ENCODE assay signal across 1 cellular context in the genomic region with DNA sequence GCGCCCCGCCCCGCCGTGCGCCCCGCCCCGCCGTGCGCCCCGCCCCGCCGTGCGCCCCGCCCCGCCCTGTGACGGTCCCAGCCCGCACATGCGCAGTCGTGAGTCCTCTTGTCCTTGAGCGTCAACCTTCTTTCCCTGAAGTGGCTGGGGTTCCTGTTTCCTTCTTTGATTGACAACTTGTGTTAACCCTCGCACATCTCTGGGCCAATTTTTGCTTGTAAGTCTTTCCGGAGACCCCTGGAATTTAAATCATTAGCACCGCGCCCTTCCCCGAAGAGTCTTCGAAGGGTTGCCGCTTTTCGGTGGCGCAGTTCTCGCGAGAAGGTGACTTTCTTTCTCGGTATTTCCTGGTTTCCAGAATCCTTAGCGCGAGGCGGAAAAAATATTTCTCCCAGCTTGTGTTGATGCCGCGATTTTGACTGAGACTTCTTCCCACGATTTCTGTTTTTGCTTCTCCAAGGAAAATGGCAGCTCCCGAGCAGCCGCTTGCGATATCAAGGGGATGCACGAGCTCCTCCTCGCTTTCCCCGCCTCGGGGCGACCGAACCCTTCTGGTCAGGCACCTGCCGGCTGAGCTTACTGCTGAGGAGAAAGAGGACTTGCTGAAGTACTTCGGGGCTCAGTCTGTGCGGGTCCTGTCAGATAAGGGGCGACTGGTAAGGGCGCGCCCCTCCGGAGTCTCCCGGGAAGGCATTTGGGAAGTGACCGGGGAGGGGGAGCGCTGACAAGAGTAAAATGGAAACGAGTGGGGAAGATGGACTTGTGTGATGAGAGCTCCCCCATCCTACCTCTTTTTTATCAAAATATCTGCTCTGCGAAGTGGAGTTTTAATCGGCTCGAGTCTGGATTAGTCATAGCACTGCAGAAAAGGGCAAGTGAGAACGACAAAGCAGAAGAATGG.
TF ChIP-seq lines count a peak whose summit lies in the region.

A gene with protein sequence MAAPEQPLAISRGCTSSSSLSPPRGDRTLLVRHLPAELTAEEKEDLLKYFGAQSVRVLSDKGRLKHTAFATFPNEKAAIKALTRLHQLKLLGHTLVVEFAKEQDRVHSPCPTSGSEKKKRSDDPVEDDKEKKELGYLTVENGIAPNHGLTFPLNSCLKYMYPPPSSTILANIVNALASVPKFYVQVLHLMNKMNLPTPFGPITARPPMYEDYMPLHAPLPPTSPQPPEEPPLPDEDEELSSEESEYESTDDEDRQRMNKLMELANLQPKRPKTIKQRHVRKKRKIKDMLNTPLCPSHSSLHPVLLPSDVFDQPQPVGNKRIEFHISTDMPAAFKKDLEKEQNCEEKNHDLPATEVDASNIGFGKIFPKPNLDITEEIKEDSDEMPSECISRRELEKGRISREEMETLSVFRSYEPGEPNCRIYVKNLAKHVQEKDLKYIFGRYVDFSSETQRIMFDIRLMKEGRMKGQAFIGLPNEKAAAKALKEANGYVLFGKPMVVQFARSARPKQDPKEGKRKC (plus strand): TSS at position 93 of the 901 bp plus-strand sequence. CDS start 372 bp downstream, at position 465.

TF ChIP-seq in HepG2, 621 proteins besides CTCF, POLR2A, EP300 and RAD21 (continued from another document and continues in another):
- TF ChIP-seq, protein P1, sequence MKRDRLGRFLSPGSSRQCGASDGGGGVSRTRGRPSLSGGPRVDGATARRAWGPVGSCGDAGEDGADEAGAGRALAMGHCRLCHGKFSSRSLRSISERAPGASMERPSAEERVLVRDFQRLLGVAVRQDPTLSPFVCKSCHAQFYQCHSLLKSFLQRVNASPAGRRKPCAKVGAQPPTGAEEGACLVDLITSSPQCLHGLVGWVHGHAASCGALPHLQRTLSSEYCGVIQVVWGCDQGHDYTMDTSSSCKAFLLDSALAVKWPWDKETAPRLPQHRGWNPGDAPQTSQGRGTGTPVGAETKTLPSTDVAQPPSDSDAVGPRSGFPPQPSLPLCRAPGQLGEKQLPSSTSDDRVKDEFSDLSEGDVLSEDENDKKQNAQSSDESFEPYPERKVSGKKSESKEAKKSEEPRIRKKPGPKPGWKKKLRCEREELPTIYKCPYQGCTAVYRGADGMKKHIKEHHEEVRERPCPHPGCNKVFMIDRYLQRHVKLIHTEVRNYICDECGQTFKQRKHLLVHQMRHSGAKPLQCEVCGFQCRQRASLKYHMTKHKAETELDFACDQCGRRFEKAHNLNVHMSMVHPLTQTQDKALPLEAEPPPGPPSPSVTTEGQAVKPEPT (CRISPR knock-in tag; IDR thresholded peaks at IDR 0.05; ENCODE audit: low read depth), result no peak
- TF ChIP-seq KLF12 (CRISPR knock-in tag; IDR thresholded peaks at IDR 0.05; ENCODE audit: borderline replicate concordance) (peak; percentile 27; the same call in 1 of the 2 replicates), CBX5 (CRISPR knock-in tag; IDR thresholded peaks at IDR 0.05; ENCODE audit: borderline replicate concordance) (peak; percentile 25; the same call in 1 of the 2 replicates), LCORL (IDR thresholded peaks at IDR 0.05) (no peak), LCORL (CRISPR knock-in tag; IDR thresholded peaks at IDR 0.05) (0 out of 2 replicates have a peak, but pooled peaks have one; percentile 20), BCL6 (CRISPR knock-in tag; IDR thresholded peaks at IDR 0.05) (0 out of 2 replicates have a peak, but pooled peaks have one; percentile 16), ZNF225 (CRISPR knock-in tag; IDR thresholded peaks at IDR 0.05) (no peak), ZNF160 (CRISPR knock-in tag; IDR thresholded peaks at IDR 0.05) (no peak), ZSCAN12 (CRISPR knock-in tag; IDR thresholded peaks at IDR 0.05) (no peak; the same call in 1 of the 2 replicates), ZFP36L2 (CRISPR knock-in tag; IDR thresholded peaks at IDR 0.05) (no peak), ZMYM4 (CRISPR knock-in tag; IDR thresholded peaks at IDR 0.05) (peak; percentile 77), TRIM24 (CRISPR knock-in tag; IDR thresholded peaks at IDR 0.05) (no peak), XRCC5 (optimal IDR thresholded peaks at IDR 0.05; ENCODE audit: low read length) (no peak), SMYD3 (CRISPR knock-in tag; IDR thresholded peaks at IDR 0.05) (no peak), ZNF569 (CRISPR knock-in tag; IDR thresholded peaks at IDR 0.05; ENCODE audit: borderline replicate concordance) (no peak), ZNF234 (CRISPR knock-in tag; conservative IDR thresholded peaks at IDR 0.05) (no peak), ZNF747 (CRISPR knock-in tag; IDR thresholded peaks at IDR 0.05; ENCODE audit: borderline replicate concordance) (0 out of 2 replicates have a peak, but pooled peaks have one; percentile 40), HOXA9 (CRISPR knock-in tag; IDR thresholded peaks at IDR 0.05; ENCODE audit: borderline replicate concordance) (no peak), NFRKB (IDR thresholded peaks at IDR 0.05) (no peak), ZNF33A (CRISPR knock-in tag; IDR thresholded peaks at IDR 0.05; ENCODE audit: borderline replicate concordance) (0 out of 2 replicates have a peak, but pooled peaks have one; percentile 64), GTF2F1 (IDR thresholded peaks at IDR 0.05; ENCODE audit: low read length) (no peak), ARNT (IDR thresholded peaks at IDR 0.05) (no peak), POGZ (CRISPR knock-in tag; IDR thresholded peaks at IDR 0.05) (peak; percentile 82), ZNF30 (CRISPR knock-in tag; IDR thresholded peaks at IDR 0.05) (no peak), SCMH1 (CRISPR knock-in tag; IDR thresholded peaks at IDR 0.05; ENCODE audit: borderline replicate concordance) (no peak), ZNF496 (CRISPR knock-in tag; IDR thresholded peaks at IDR 0.05; ENCODE audit: insufficient replicate concordance) (no peak), JUNB (CRISPR knock-in tag; IDR thresholded peaks at IDR 0.05; ENCODE audit: borderline replicate concordance) (no peak), ZNF577 (CRISPR knock-in tag; IDR thresholded peaks at IDR 0.05; ENCODE audit: borderline replicate concordance, low read depth) (no peak), SATB2 (CRISPR knock-in tag; IDR thresholded peaks at IDR 0.05) (no peak), HHEX (CRISPR knock-in tag; IDR thresholded peaks at IDR 0.05) (no peak), ZNF563 (CRISPR knock-in tag; IDR thresholded peaks at IDR 0.05) (no peak), PCBP2 (optimal IDR thresholded peaks at IDR 0.05; ENCODE audit: low read depth, low read length, poor library complexity, severe bottlenecking) (no peak), SP1 (IDR thresholded peaks at IDR 0.05) (no peak), SP1 (CRISPR knock-in tag; IDR thresholded peaks at IDR 0.05) (0 out of 2 replicates have a peak, but pooled peaks have one; percentile 37), REXO4 (CRISPR knock-in tag; IDR thresholded peaks at IDR 0.05; ENCODE audit: borderline replicate concordance) (no peak), ZNF768 (CRISPR knock-in tag; IDR thresholded peaks at IDR 0.05) (no peak), SP4 (CRISPR knock-in tag; IDR thresholded peaks at IDR 0.05) (no peak), GTF3A (CRISPR knock-in tag; conservative IDR thresholded peaks at IDR 0.05) (no peak), ZNF343 (CRISPR knock-in tag; IDR thresholded peaks at IDR 0.05) (no peak)
- TF ChIP-seq, protein P2, sequence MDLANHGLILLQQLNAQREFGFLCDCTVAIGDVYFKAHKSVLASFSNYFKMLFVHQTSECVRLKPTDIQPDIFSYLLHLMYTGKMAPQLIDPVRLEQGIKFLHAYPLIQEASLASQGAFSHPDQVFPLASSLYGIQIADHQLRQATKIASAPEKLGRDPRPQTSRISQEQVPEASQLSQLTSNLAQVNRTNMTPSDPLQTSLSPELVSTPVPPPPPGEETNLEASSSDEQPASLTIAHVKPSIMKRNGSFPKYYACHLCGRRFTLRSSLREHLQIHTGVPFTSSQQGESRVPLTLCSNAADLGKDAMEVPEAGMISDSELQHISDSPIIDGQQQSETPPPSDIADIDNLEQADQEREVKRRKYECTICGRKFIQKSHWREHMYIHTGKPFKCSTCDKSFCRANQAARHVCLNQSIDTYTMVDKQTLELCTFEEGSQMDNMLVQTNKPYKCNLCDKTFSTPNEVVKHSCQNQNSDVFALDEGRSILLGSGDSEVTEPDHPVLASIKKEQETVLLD (CRISPR knock-in tag; IDR thresholded peaks at IDR 0.05; ENCODE audit: low read depth), result no peak
- TF ChIP-seq, protein P3, sequence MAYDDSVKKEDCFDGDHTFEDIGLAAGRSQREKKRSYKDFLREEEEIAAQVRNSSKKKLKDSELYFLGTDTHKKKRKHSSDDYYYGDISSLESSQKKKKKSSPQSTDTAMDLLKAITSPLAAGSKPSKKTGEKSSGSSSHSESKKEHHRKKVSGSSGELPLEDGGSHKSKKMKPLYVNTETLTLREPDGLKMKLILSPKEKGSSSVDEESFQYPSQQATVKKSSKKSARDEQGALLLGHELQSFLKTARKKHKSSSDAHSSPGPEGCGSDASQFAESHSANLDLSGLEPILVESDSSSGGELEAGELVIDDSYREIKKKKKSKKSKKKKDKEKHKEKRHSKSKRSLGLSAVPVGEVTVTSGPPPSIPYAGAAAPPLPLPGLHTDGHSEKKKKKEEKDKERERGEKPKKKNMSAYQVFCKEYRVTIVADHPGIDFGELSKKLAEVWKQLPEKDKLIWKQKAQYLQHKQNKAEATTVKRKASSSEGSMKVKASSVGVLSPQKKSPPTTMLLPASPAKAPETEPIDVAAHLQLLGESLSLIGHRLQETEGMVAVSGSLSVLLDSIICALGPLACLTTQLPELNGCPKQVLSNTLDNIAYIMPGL (CRISPR knock-in tag; IDR thresholded peaks at IDR 0.05; ENCODE audit: borderline replicate concordance in 1 of 2, low read depth in 1 of 2), result peak in 1 of 2 experiments; percentile 56; a peak in 1 of 4 replicates
- TF ChIP-seq, protein P4, sequence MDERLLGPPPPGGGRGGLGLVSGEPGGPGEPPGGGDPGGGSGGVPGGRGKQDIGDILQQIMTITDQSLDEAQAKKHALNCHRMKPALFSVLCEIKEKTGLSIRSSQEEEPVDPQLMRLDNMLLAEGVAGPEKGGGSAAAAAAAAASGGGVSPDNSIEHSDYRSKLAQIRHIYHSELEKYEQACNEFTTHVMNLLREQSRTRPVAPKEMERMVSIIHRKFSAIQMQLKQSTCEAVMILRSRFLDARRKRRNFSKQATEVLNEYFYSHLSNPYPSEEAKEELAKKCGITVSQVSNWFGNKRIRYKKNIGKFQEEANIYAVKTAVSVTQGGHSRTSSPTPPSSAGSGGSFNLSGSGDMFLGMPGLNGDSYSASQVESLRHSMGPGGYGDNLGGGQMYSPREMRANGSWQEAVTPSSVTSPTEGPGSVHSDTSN (CRISPR knock-in tag; IDR thresholded peaks at IDR 0.05), result no peak
- TF ChIP-seq, protein P5, sequence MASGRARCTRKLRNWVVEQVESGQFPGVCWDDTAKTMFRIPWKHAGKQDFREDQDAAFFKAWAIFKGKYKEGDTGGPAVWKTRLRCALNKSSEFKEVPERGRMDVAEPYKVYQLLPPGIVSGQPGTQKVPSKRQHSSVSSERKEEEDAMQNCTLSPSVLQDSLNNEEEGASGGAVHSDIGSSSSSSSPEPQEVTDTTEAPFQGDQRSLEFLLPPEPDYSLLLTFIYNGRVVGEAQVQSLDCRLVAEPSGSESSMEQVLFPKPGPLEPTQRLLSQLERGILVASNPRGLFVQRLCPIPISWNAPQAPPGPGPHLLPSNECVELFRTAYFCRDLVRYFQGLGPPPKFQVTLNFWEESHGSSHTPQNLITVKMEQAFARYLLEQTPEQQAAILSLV (CRISPR knock-in tag; IDR thresholded peaks at IDR 0.05; ENCODE audit: borderline replicate concordance), result no peak
- TF ChIP-seq, protein P6, sequence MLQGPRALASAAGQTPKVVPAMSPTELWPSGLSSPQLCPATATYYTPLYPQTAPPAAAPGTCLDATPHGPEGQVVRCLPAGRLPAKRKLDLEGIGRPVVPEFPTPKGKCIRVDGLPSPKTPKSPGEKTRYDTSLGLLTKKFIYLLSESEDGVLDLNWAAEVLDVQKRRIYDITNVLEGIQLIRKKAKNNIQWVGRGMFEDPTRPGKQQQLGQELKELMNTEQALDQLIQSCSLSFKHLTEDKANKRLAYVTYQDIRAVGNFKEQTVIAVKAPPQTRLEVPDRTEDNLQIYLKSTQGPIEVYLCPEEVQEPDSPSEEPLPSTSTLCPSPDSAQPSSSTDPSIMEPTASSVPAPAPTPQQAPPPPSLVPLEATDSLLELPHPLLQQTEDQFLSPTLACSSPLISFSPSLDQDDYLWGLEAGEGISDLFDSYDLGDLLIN (CRISPR knock-in tag; IDR thresholded peaks at IDR 0.05; ENCODE audit: borderline replicate concordance), result no peak
- TF ChIP-seq, protein P7, sequence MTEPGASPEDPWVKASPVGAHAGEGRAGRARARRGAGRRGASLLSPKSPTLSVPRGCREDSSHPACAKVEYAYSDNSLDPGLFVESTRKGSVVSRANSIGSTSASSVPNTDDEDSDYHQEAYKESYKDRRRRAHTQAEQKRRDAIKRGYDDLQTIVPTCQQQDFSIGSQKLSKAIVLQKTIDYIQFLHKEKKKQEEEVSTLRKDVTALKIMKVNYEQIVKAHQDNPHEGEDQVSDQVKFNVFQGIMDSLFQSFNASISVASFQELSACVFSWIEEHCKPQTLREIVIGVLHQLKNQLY (CRISPR knock-in tag; IDR thresholded peaks at IDR 0.05), result no peak
- TF ChIP-seq, protein P8, sequence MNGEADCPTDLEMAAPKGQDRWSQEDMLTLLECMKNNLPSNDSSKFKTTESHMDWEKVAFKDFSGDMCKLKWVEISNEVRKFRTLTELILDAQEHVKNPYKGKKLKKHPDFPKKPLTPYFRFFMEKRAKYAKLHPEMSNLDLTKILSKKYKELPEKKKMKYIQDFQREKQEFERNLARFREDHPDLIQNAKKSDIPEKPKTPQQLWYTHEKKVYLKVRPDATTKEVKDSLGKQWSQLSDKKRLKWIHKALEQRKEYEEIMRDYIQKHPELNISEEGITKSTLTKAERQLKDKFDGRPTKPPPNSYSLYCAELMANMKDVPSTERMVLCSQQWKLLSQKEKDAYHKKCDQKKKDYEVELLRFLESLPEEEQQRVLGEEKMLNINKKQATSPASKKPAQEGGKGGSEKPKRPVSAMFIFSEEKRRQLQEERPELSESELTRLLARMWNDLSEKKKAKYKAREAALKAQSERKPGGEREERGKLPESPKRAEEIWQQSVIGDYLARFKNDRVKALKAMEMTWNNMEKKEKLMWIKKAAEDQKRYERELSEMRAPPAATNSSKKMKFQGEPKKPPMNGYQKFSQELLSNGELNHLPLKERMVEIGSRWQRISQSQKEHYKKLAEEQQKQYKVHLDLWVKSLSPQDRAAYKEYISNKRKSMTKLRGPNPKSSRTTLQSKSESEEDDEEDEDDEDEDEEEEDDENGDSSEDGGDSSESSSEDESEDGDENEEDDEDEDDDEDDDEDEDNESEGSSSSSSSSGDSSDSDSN (CRISPR knock-in tag; IDR thresholded peaks at IDR 0.05), result no peak; the same call in 1 of the 2 replicates
- TF ChIP-seq, protein P9, sequence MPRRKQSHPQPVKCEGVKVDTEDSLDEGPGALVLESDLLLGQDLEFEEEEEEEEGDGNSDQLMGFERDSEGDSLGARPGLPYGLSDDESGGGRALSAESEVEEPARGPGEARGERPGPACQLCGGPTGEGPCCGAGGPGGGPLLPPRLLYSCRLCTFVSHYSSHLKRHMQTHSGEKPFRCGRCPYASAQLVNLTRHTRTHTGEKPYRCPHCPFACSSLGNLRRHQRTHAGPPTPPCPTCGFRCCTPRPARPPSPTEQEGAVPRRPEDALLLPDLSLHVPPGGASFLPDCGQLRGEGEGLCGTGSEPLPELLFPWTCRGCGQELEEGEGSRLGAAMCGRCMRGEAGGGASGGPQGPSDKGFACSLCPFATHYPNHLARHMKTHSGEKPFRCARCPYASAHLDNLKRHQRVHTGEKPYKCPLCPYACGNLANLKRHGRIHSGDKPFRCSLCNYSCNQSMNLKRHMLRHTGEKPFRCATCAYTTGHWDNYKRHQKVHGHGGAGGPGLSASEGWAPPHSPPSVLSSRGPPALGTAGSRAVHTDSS (CRISPR knock-in tag; conservative IDR thresholded peaks at IDR 0.05), result no peak
